In genomic region chr11:66510271-66510989, GRCh38 we compare ENCODE assay signal across 8 cellular contexts. TPM values are rescaled to one million over a fixed set of nuclear protein-coding genes. Genes with fewer than 3 reads are reported as not detected.
DNase-seq lines count a peak whose midpoint lies in the region; ATAC-seq, FAIRE-seq and TF ChIP-seq lines count a peak whose summit lies in the region.

BBS1 (plus strand) TSS chr11:66510635; CDS start chr11:66510660, 25 bp downstream.

- H3K9ac ChIP-seq in OCI-LY1 (ENCODE audit: low read length), result peak within 1 kb of the TSS; percentile 71

- H3K4me1 ChIP-seq in OCI-LY1 (ENCODE audit: insufficient read depth, low read length, severe bottlenecking) (peaks cover 12% of the 10 kb centered on the region), mucosa of descending colon (ENCODE audit: low read depth) (peaks cover 4% of the 10 kb centered on the region)

- no peaks in the 10 kb centered on the region for H4K20me1 ChIP-seq in OCI-LY1 (ENCODE audit: insufficient read depth, low read length)

- H3K9me2 ChIP-seq in OCI-LY1 (ENCODE audit: low read depth, low read length), result no peaks in the 10 kb centered on the region

- no peaks in the 10 kb centered on the region for H3F3A ChIP-seq in OCI-LY1 (ENCODE audit: insufficient read depth, low read length)

- no peaks in the 10 kb centered on the region for H3K9me3 ChIP-seq in OCI-LY1 (ENCODE audit: low read length)
- no peaks in the 10 kb centered on the region for H3K9me3 ChIP-seq in mucosa of descending colon

- H3K4me2 ChIP-seq in OCI-LY1 (ENCODE audit: low read length), result peak within 1 kb of the TSS; percentile 95

- DNase-seq in C1 segment of cervical spinal cord (lab: John Stamatoyannopoulos, UW) (peak; percentile 20 to 84 (median 70)), HTR-8/SVneo (ENCODE audit: insufficient read length, low spot score) (peak; percentile 96), activated T-cell treated with anti-CD3 and anti-CD28 coated beads for 1 hour (ENCODE audit: low read depth) (peak; percentile 78), epidermal melanocyte (ENCODE audit: insufficient read length, low spot score) (peak; percentile 91), mucosa of descending colon (peak; percentile 91 to 92 (median 92))
- DNase-seq in stimulated activated CD8-positive, alpha-beta memory T cell treated with anti-CD3 and anti-CD28 coated beads, Interleukin-2, amount 100 ng/mL, for 48 hours (ENCODE audit: low read depth in 2 of 2), result peak; percentile 69 to 77

- no peak within 1 kb of the TSS for H3K27ac ChIP-seq in OCI-LY1 (ENCODE audit: low read depth, low read length, poor library complexity, severe bottlenecking)

- peak; percentile 98 for FAIRE-seq in HTR-8/SVneo (lab: Jason Lieb, UNC)

- intact Hi-C loops in mucosa of descending colon (cut with DNase I, micrococcal nuclease), result no loop called here

- H2AFZ ChIP-seq in OCI-LY1 (ENCODE audit: low read length), result 0 out of 2 replicates have a peak within 1 kb of the TSS, but pooled peaks have one; percentile 85

- H3K4me3 ChIP-seq in OCI-LY1 (ENCODE audit: low read depth, low read length, poor library complexity, severe bottlenecking) (peak within 1 kb of the TSS; percentile 83), mucosa of descending colon (peak within 1 kb of the TSS; percentile 35)

- H3K79me2 ChIP-seq in OCI-LY1 (ENCODE audit: insufficient read depth, low read length), result no peaks in the 10 kb centered on the region

- peaks cover 6% of the 10 kb centered on the region for H3K36me3 ChIP-seq in OCI-LY1 (ENCODE audit: insufficient read depth, low read length)
- H3K36me3 ChIP-seq in mucosa of descending colon (ENCODE audit: low read depth), result peaks cover 3% of the 10 kb centered on the region

- TF ChIP-seq CTCF in OCI-LY1 (IDR thresholded peaks at IDR 0.05; ENCODE audit: low read length), result 0 out of 2 replicates have a peak, but pooled peaks have one; percentile 6
- TF ChIP-seq CTCF in mucosa of descending colon (IDR thresholded peaks at IDR 0.05), result no peak

- H3K27me3 ChIP-seq in OCI-LY1 (ENCODE audit: insufficient read depth, low read length), result no peaks in the 10 kb centered on the region

- ATAC-seq in GM19395 (IDR thresholded peaks at IDR 0.05; ENCODE audit: unreplicated experiment) (peak; percentile 79), mucosa of descending colon (peak; percentile 100)

RNA-seq across cellular contexts. Expression of gene BBS1, which starts in this region (rescaled TPM):
- 10 to 100 TPM; 27.7 to 49.3 (median 35.4) TPM for total RNA-seq in mucosa of descending colon
